ENCODE assay signal across 8 cellular contexts in genomic region chr4:53929955-53930798, GRCh38.
A peak's percentile ranks its signal among the peaks of the same experiment; 100 is the strongest.
DNase-seq lines count a peak whose midpoint lies in the region; ATAC-seq and TF ChIP-seq lines count a peak whose summit lies in the region.

No MANE protein-coding gene starts in this region.

- H3K4me3 ChIP-seq in GM12865 (ENCODE audit: low read depth, low read length) (no peak overlapping the region), dorsolateral prefrontal cortex (peak overlapping the region in 14 of 59 donors; percentile 7 to 39 (median 25)), lower lobe of right lung (no peak overlapping the region)

- peak; percentile 63 for DNase-seq in GM12865 (ENCODE audit: low read depth)
- peak; percentile 84 for DNase-seq in NCI-H510A treated with DMSO at 0.1 percent for 48 hours (lab: John Stamatoyannopoulos, UW)
- DNase-seq in activated CD4-positive, alpha-beta T cell treated with anti-CD3 and anti-CD28 coated beads for 4 hours: peak; percentile 46 to 59
- DNase-seq in dorsolateral prefrontal cortex: peak in 9 of 10 donors; percentile 55 to 82 (median 64)
- peak; percentile 57 for DNase-seq in lower lobe of right lung
- peak; percentile 7 for DNase-seq in stimulated activated CD8-positive, alpha-beta memory T cell treated with anti-CD3 and anti-CD28 coated beads, Interleukin-12 subunit alpha, Interleukin-12 subunit beta, amount 100 ng/mL, for 4 hours (ENCODE audit: low read depth)

- intact Hi-C loops in dorsolateral prefrontal cortex (cut with DNase I): loop anchor here (2.0 to 10.0 kb wide), 4 partner anchors 287 to 915 kb away; no protein-coding TSS in a partner anchor
- intact Hi-C loops in lower lobe of right lung (cut with DNase I): no loop called here

- H3K36me3 ChIP-seq in lower lobe of right lung: no peaks in the 10 kb centered on the region

- peaks cover 0 to 8% (median 0%) of the 10 kb centered on the region in 45 donors for H3K27me3 ChIP-seq in dorsolateral prefrontal cortex
- H3K27me3 ChIP-seq in lower lobe of right lung (ENCODE audit: low read depth): peaks cover 7% of the 10 kb centered on the region

- no peaks in the 10 kb centered on the region for H3K4me1 ChIP-seq in lower lobe of right lung

- peak; percentile 65 for TF ChIP-seq CTCF in GM12865 (IDR thresholded peaks at IDR 0.05; ENCODE audit: insufficient read depth, low read depth, low read length, missing control alignments)
- TF ChIP-seq CTCF in dorsolateral prefrontal cortex (IDR thresholded peaks at IDR 0.05 in 54 of 56, conservative IDR thresholded peaks at IDR 0.05 in 2 of 56; ENCODE audit: low read depth in 1 of 56, partially characterized antibody in 56 of 56): peak; percentile 53 to 91 (median 82)
- peak; percentile 73 for TF ChIP-seq CTCF in lower lobe of right lung (IDR thresholded peaks at IDR 0.05)

- H3K9me3 ChIP-seq in lower lobe of right lung: no peaks in the 10 kb centered on the region

- ATAC-seq in HG03064 (IDR thresholded peaks at IDR 0.05; ENCODE audit: low read depth, unreplicated experiment): peak; percentile 64
- ATAC-seq in lower lobe of right lung: peak; percentile 89 to 91
- ATAC-seq in HG03108 (IDR thresholded peaks at IDR 0.05; ENCODE audit: unreplicated experiment): no peak

- H3K27ac ChIP-seq in dorsolateral prefrontal cortex: no peak overlapping the region
- no peak overlapping the region for H3K27ac ChIP-seq in lower lobe of right lung

Comparison
In these comparisons a context has a peak if more than half of its experiments do, and no peak if none do; other contexts are left out.
1. DNase-seq: peak in every context shown above with its lines; median percentile 84 in NCI-H510A treated with DMSO at 0.1 percent for 48 hours; 64 in dorsolateral prefrontal cortex; 63 in GM12865; 57 in lower lobe of right lung; 52 in activated CD4-positive, alpha-beta T cell treated with anti-CD3 and anti-CD28 coated beads for 4 hours; 7 in stimulated activated CD8-positive, alpha-beta memory T cell treated with anti-CD3 and anti-CD28 coated beads, Interleukin-12 subunit alpha, Interleukin-12 subunit beta, amount 100 ng/mL, for 4 hours.